1 cellular context compared by ENCODE assay signal in genomic region chr7:75716992-75717626, GRCh38.
A peak's percentile ranks its signal among the peaks of the same experiment; 100 is the strongest.
TF ChIP-seq lines count a peak whose summit lies in the region.

No MANE protein-coding gene starts in this region.

TF ChIP-seq in HCT116, 20 proteins besides CTCF, POLR2A, EP300 and RAD21 (continued from another document):
- 0 out of 2 replicates have a peak, but pooled peaks have one; percentile 24 for TF ChIP-seq SIN3A (IDR thresholded peaks at IDR 0.05; ENCODE audit: low read depth)
- no peak for TF ChIP-seq ELF1 (IDR thresholded peaks at IDR 0.05; ENCODE audit: borderline replicate concordance, low read depth)
- no peak for TF ChIP-seq TCF7L2 (IDR thresholded peaks at IDR 0.05; ENCODE audit: borderline replicate concordance, extremely low read depth, insufficient read depth, insufficient read length)
- peak; percentile 59 for TF ChIP-seq JUND (IDR thresholded peaks at IDR 0.05)
- peak; percentile 74 for TF ChIP-seq MAX (IDR thresholded peaks at IDR 0.05)
- peak; percentile 76 for TF ChIP-seq CEBPB (IDR thresholded peaks at IDR 0.05; ENCODE audit: low read depth)
- TF ChIP-seq POLR2AphosphoS5 (IDR thresholded peaks at IDR 0.05; ENCODE audit: low read depth, low read length) = no peak
- no peak for TF ChIP-seq SRF (IDR thresholded peaks at IDR 0.05; ENCODE audit: low read depth)
